ENCODE assay signal across 1 cellular context in the genomic region with DNA sequence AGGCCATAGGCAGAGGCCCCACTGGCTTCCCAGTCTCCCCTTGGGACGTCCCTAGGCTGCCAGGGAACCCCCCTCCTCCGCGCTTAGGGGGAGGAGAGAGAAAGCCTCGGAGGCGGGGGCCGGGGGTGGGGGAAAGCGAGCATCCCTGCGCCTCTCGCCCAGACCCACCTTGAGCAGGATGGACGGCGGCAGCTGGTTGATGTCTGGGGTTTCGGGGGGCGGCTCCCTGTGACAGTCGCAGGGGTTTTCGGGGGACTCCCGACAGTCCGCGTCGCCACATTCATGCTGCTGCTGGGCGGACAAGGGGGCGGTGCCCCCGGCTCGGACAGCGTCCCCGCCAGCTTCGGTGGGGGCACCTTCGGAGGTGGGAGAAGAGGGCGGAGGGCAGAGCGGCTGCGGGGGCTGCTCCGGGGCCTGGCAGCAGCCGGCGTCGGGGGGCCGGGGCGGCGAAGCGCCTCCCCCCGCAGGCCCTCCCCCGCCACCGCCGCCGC.
TF ChIP-seq lines count a peak whose summit lies in the region.

No MANE protein-coding gene starts in this region.

TF ChIP-seq in HepG2, 621 proteins besides CTCF, POLR2A, EP300 and RAD21 (continued from another document and continues in another):
- TF ChIP-seq GFI1 (CRISPR knock-in tag; IDR thresholded peaks at IDR 0.05; ENCODE audit: borderline replicate concordance), result no peak
- TF ChIP-seq ZNF777 (CRISPR knock-in tag; IDR thresholded peaks at IDR 0.05), result peak; percentile 83; the same call in 1 of the 2 replicates
- TF ChIP-seq ZNF674 (CRISPR knock-in tag; IDR thresholded peaks at IDR 0.05; ENCODE audit: low read depth), result no peak
- no peak for TF ChIP-seq MEIS2 (CRISPR knock-in tag; IDR thresholded peaks at IDR 0.05)
- TF ChIP-seq, protein P1, sequence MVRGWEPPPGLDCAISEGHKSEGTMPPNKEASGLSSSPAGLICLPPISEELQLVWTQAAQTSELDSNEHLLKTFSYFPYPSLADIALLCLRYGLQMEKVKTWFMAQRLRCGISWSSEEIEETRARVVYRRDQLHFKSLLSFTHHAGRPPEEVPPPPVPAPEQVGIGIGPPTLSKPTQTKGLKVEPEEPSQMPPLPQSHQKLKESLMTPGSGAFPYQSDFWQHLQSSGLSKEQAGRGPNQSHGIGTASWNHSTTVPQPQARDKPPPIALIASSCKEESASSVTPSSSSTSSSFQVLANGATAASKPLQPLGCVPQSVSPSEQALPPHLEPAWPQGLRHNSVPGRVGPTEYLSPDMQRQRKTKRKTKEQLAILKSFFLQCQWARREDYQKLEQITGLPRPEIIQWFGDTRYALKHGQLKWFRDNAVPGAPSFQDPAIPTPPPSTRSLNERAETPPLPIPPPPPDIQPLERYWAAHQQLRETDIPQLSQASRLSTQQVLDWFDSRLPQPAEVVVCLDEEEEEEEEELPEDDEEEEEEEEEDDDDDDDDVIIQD (CRISPR knock-in tag; IDR thresholded peaks at IDR 0.05; ENCODE audit: low read depth), result no peak
- no peak for TF ChIP-seq NFKBIZ (CRISPR knock-in tag; IDR thresholded peaks at IDR 0.05)
- TF ChIP-seq MAF1 (CRISPR knock-in tag; IDR thresholded peaks at IDR 0.05; ENCODE audit: borderline replicate concordance), result no peak
- no peak for TF ChIP-seq NKX3-1 (CRISPR knock-in tag; IDR thresholded peaks at IDR 0.05)
- no peak for TF ChIP-seq ZNF839 (CRISPR knock-in tag; IDR thresholded peaks at IDR 0.05; ENCODE audit: borderline replicate concordance)
- no peak for TF ChIP-seq NONO (IDR thresholded peaks at IDR 0.05)
- TF ChIP-seq NONO (CRISPR knock-in tag; conservative IDR thresholded peaks at IDR 0.05), result 0 out of 2 replicates have a peak, but pooled peaks have one; percentile 31
- no peak for TF ChIP-seq KMT2B (CRISPR knock-in tag; IDR thresholded peaks at IDR 0.05)
- no peak for TF ChIP-seq NR2C2 (CRISPR knock-in tag; IDR thresholded peaks at IDR 0.05; ENCODE audit: borderline replicate concordance)
- TF ChIP-seq JDP2 (CRISPR knock-in tag; IDR thresholded peaks at IDR 0.05; ENCODE audit: borderline replicate concordance), result no peak
- TF ChIP-seq, protein P2, sequence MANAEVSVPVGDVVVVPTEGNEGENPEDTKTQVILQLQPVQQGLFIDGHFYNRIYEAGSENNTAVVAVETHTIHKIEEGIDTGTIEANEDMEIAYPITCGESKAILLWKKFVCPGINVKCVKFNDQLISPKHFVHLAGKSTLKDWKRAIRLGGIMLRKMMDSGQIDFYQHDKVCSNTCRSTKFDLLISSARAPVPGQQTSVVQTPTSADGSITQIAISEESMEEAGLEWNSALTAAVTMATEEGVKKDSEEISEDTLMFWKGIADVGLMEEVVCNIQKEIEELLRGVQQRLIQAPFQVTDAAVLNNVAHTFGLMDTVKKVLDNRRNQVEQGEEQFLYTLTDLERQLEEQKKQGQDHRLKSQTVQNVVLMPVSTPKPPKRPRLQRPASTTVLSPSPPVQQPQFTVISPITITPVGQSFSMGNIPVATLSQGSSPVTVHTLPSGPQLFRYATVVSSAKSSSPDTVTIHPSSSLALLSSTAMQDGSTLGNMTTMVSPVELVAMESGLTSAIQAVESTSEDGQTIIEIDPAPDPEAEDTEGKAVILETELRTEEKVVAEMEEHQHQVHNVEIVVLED (CRISPR knock-in tag; IDR thresholded peaks at IDR 0.05; ENCODE audit: borderline replicate concordance), result peak; percentile 12; the same call in 1 of the 2 replicates
- no peak; a peak in 1 of 4 replicates for TF ChIP-seq KLF16 (CRISPR knock-in tag; IDR thresholded peaks at IDR 0.05)
- no peak for TF ChIP-seq FOXP1 (IDR thresholded peaks at IDR 0.05)
- TF ChIP-seq FOXP1 (CRISPR knock-in tag; IDR thresholded peaks at IDR 0.05), result no peak
- 0 out of 2 replicates have a peak, but pooled peaks have one; percentile 29 for TF ChIP-seq ZNF564 (CRISPR knock-in tag; IDR thresholded peaks at IDR 0.05)
- TF ChIP-seq ZNF788 (CRISPR knock-in tag; IDR thresholded peaks at IDR 0.05; ENCODE audit: borderline replicate concordance), result no peak
- no peak for TF ChIP-seq SSRP1 (CRISPR knock-in tag; IDR thresholded peaks at IDR 0.05)
- TF ChIP-seq, protein P3, sequence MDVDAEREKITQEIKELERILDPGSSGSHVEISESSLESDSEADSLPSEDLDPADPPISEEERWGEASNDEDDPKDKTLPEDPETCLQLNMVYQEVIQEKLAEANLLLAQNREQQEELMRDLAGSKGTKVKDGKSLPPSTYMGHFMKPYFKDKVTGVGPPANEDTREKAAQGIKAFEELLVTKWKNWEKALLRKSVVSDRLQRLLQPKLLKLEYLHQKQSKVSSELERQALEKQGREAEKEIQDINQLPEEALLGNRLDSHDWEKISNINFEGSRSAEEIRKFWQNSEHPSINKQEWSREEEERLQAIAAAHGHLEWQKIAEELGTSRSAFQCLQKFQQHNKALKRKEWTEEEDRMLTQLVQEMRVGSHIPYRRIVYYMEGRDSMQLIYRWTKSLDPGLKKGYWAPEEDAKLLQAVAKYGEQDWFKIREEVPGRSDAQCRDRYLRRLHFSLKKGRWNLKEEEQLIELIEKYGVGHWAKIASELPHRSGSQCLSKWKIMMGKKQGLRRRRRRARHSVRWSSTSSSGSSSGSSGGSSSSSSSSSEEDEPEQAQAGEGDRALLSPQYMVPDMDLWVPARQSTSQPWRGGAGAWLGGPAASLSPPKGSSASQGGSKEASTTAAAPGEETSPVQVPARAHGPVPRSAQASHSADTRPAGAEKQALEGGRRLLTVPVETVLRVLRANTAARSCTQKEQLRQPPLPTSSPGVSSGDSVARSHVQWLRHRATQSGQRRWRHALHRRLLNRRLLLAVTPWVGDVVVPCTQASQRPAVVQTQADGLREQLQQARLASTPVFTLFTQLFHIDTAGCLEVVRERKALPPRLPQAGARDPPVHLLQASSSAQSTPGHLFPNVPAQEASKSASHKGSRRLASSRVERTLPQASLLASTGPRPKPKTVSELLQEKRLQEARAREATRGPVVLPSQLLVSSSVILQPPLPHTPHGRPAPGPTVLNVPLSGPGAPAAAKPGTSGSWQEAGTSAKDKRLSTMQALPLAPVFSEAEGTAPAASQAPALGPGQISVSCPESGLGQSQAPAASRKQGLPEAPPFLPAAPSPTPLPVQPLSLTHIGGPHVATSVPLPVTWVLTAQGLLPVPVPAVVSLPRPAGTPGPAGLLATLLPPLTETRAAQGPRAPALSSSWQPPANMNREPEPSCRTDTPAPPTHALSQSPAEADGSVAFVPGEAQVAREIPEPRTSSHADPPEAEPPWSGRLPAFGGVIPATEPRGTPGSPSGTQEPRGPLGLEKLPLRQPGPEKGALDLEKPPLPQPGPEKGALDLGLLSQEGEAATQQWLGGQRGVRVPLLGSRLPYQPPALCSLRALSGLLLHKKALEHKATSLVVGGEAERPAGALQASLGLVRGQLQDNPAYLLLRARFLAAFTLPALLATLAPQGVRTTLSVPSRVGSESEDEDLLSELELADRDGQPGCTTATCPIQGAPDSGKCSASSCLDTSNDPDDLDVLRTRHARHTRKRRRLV (CRISPR knock-in tag; IDR thresholded peaks at IDR 0.05), result no peak
- TF ChIP-seq SRSF4 (IDR thresholded peaks at IDR 0.05; ENCODE audit: low read depth, low read length, poor library complexity, severe bottlenecking), result no peak
- peak; percentile 27; the same call in 1 of the 2 replicates for TF ChIP-seq ZNF891 (CRISPR knock-in tag; IDR thresholded peaks at IDR 0.05)
- TF ChIP-seq, protein P4, sequence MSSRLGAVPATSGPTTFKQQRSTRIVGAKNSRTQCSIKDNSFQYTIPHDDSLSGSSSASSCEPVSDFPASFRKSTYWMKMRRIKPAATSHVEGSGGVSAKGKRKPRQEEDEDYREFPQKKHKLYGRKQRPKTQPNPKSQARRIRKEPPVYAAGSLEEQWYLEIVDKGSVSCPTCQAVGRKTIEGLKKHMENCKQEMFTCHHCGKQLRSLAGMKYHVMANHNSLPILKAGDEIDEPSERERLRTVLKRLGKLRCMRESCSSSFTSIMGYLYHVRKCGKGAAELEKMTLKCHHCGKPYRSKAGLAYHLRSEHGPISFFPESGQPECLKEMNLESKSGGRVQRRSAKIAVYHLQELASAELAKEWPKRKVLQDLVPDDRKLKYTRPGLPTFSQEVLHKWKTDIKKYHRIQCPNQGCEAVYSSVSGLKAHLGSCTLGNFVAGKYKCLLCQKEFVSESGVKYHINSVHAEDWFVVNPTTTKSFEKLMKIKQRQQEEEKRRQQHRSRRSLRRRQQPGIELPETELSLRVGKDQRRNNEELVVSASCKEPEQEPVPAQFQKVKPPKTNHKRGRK (CRISPR knock-in tag; IDR thresholded peaks at IDR 0.05), result no peak
- TF ChIP-seq, protein P5, sequence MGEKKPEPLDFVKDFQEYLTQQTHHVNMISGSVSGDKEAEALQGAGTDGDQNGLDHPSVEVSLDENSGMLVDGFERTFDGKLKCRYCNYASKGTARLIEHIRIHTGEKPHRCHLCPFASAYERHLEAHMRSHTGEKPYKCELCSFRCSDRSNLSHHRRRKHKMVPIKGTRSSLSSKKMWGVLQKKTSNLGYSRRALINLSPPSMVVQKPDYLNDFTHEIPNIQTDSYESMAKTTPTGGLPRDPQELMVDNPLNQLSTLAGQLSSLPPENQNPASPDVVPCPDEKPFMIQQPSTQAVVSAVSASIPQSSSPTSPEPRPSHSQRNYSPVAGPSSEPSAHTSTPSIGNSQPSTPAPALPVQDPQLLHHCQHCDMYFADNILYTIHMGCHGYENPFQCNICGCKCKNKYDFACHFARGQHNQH (CRISPR knock-in tag; IDR thresholded peaks at IDR 0.05), result no peak
- TF ChIP-seq FOXO1 (CRISPR knock-in tag; IDR thresholded peaks at IDR 0.05), result no peak
- TF ChIP-seq ZNF598 (CRISPR knock-in tag; IDR thresholded peaks at IDR 0.05; ENCODE audit: borderline replicate concordance), result no peak
- peak; percentile 29; the same call in 1 of the 2 replicates for TF ChIP-seq ZNF816 (CRISPR knock-in tag; IDR thresholded peaks at IDR 0.05; ENCODE audit: borderline replicate concordance)
- no peak for TF ChIP-seq ZNF260 (CRISPR knock-in tag; IDR thresholded peaks at IDR 0.05; ENCODE audit: borderline replicate concordance, low read depth)
- TF ChIP-seq NR2F6 (IDR thresholded peaks at IDR 0.05), result no peak
- TF ChIP-seq NR2F6 (CRISPR knock-in tag; IDR thresholded peaks at IDR 0.05), result no peak
- TF ChIP-seq, protein P6, sequence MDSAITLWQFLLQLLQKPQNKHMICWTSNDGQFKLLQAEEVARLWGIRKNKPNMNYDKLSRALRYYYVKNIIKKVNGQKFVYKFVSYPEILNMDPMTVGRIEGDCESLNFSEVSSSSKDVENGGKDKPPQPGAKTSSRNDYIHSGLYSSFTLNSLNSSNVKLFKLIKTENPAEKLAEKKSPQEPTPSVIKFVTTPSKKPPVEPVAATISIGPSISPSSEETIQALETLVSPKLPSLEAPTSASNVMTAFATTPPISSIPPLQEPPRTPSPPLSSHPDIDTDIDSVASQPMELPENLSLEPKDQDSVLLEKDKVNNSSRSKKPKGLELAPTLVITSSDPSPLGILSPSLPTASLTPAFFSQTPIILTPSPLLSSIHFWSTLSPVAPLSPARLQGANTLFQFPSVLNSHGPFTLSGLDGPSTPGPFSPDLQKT (CRISPR knock-in tag; IDR thresholded peaks at IDR 0.05; ENCODE audit: borderline replicate concordance), result no peak
- TF ChIP-seq SIX1 (CRISPR knock-in tag; IDR thresholded peaks at IDR 0.05; ENCODE audit: borderline replicate concordance), result no peak
- TF ChIP-seq KDM5A (IDR thresholded peaks at IDR 0.05; ENCODE audit: borderline replicate concordance, low read length), result no peak
- peak; percentile 60 for TF ChIP-seq SAP130 (CRISPR knock-in tag; IDR thresholded peaks at IDR 0.05; ENCODE audit: low read depth)
- TF ChIP-seq, protein P7, sequence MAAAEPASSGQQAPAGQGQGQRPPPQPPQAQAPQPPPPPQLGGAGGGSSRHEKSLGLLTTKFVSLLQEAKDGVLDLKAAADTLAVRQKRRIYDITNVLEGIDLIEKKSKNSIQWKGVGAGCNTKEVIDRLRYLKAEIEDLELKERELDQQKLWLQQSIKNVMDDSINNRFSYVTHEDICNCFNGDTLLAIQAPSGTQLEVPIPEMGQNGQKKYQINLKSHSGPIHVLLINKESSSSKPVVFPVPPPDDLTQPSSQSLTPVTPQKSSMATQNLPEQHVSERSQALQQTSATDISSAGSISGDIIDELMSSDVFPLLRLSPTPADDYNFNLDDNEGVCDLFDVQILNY (CRISPR knock-in tag; conservative IDR thresholded peaks at IDR 0.05), result no peak
- 0 out of 2 replicates have a peak, but pooled peaks have one; percentile 23 for TF ChIP-seq ZNF350 (CRISPR knock-in tag; IDR thresholded peaks at IDR 0.05; ENCODE audit: borderline replicate concordance, low read depth)
- no peak for TF ChIP-seq YEATS2 (CRISPR knock-in tag; IDR thresholded peaks at IDR 0.05; ENCODE audit: borderline replicate concordance)
- TF ChIP-seq ZFP62 (CRISPR knock-in tag; IDR thresholded peaks at IDR 0.05), result no peak
- TF ChIP-seq, protein P8, sequence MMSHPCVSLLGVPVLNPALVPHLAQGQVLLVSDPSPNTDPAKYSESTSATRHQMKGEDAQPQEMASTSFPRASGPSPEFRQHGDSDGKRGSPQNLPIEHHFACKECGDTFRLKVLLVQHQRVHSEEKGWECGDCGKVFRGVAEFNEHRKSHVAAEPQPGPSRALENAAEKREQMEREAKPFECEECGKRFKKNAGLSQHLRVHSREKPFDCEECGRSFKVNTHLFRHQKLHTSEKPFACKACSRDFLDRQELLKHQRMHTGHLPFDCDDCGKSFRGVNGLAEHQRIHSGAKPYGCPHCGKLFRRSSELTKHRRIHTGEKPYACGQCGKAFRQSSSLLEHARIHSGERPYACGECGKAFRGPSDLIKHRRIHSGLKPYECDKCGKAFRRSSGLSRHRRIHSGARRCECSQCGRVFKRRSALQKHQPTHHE (CRISPR knock-in tag; IDR thresholded peaks at IDR 0.05; ENCODE audit: borderline replicate concordance), result no peak
- no peak for TF ChIP-seq ZNF180 (CRISPR knock-in tag; IDR thresholded peaks at IDR 0.05; ENCODE audit: borderline replicate concordance, low read depth)
- TF ChIP-seq, protein P9, sequence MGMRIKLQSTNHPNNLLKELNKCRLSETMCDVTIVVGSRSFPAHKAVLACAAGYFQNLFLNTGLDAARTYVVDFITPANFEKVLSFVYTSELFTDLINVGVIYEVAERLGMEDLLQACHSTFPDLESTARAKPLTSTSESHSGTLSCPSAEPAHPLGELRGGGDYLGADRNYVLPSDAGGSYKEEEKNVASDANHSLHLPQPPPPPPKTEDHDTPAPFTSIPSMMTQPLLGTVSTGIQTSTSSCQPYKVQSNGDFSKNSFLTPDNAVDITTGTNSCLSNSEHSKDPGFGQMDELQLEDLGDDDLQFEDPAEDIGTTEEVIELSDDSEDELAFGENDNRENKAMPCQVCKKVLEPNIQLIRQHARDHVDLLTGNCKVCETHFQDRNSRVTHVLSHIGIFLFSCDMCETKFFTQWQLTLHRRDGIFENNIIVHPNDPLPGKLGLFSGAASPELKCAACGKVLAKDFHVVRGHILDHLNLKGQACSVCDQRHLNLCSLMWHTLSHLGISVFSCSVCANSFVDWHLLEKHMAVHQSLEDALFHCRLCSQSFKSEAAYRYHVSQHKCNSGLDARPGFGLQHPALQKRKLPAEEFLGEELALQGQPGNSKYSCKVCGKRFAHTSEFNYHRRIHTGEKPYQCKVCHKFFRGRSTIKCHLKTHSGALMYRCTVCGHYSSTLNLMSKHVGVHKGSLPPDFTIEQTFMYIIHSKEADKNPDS (CRISPR knock-in tag; IDR thresholded peaks at IDR 0.05), result no peak
